In the genomic region with DNA sequence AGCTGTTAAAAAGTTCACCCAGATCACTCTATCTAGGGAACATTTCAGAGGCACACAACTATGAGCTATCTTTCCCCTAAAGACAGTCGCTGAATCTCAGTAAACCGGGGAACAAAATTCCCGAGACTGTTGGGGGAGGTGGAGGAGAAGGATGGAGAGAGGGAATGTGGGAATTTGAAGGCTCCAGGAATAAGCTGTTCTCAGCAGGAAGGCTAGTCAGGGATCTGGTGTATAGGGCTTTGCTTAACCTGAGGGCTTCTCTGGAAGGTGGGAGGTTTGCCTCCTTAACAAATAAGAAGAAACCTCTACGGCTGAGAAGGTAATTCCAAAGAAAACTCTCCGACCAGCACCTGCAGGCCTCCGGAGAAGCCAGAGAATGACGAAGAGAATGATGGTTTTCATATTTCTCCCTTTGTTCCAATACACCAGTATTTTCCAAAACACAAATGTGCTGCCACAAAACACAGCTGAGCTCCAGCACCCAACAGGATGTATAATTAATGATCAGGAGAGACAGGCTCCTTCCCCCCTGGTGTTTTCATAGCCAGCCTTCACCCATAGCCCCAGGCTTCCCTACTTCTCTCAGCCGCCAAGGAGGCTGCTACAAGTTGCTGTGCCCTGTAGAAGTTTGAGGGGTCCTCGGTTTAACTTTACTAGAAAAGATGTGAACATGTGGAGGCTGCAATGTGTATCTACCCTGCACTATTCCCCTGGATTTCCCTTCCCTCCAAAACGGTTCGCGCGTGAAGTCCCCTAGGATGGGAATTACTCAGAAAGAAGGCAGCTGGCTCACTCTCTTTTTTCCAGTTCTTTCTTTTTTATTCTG, we compare ENCODE assay signal across 10 cellular contexts. TPM values are rescaled to one million over a fixed set of nuclear protein-coding genes. Genes with fewer than 3 reads are reported as not detected.
DNase-seq lines count a peak whose midpoint lies in the region; ATAC-seq, FAIRE-seq and TF ChIP-seq lines count a peak whose summit lies in the region.
"Had no signal": no experiment of that assay in that cellular context is flagged by ENCODE, and none has a peak within 500 bp of the region (broad histone marks: within the 10 kb centered on the region; RNA-seq: fewer than 3 reads in every experiment).

No MANE protein-coding gene starts in this region.

- no peaks in the 10 kb centered on the region for H3K79me1 ChIP-seq in H1 (ENCODE audit: low read depth, low read length)

- H4K8ac ChIP-seq in H1 (ENCODE audit: extremely low read depth, insufficient read depth, low read length), result no peak overlapping the region

- peaks cover 0 to 11% of the 10 kb centered on the region in 2 experiments; a peak in 1 of 4 replicates for H3K79me2 ChIP-seq in H1 (ENCODE audit: control insufficient read depth in 1 of 2, insufficient read depth in 2 of 2, low read length in 2 of 2)

- no peak overlapping the region for H4K91ac ChIP-seq in H1 (replicated peaks; ENCODE audit: insufficient read length, low read length)

- no peaks in the 10 kb centered on the region for H3K9me3 ChIP-seq in AG04450 (ENCODE audit: control insufficient read depth, insufficient read depth, low read length)
- no peaks in the 10 kb centered on the region for H3K9me3 ChIP-seq in H1 (ENCODE audit: insufficient read depth in 2 of 2, low read depth in 1 of 2, low read length in 1 of 2)

- peaks cover 0 to 2% of the 10 kb centered on the region in 2 experiments for H4K20me1 ChIP-seq in H1 (replicated peaks in 1 of 2; ENCODE audit: control insufficient read depth in 1 of 2, insufficient read depth in 2 of 2, low read length in 2 of 2)

- no peak overlapping the region for H3K27ac Mint-ChIP-seq in neural crest cell (ENCODE audit: unreplicated experiment)
- H3K27ac Mint-ChIP-seq in CD14-positive monocyte, result no peak overlapping the region

- peaks cover 6 to 16% (median 11%) of the 10 kb centered on the region in 4 experiments for H3K4me1 ChIP-seq in H1 (replicated peaks in 1 of 4; ENCODE audit: control insufficient read depth in 3 of 4, insufficient read depth in 4 of 4, low read length in 3 of 4)

- H2AFZ ChIP-seq in H1 (ENCODE audit: low read length), result no peak overlapping the region

- H2BK5ac ChIP-seq in H1 (ENCODE audit: low read depth, low read length), result no peak overlapping the region

- 0 out of 2 replicates have a peak overlapping the region, but pooled peaks have one; percentile 46 for H2BK15ac ChIP-seq in H1 (ENCODE audit: low read length)

- H3K4me3 ChIP-seq in AG04450 (ENCODE audit: low read depth, low read length) (peak overlapping the region; percentile 91), H1 (ENCODE audit: extremely low read depth in 1 of 4, insufficient read depth in 2 of 4, low read depth in 3 of 4, low read length in 4 of 4) (peak overlapping the region in 3 of 4 experiments; percentile 66 to 86 (median 86); a peak in 5 of 8 replicates)

- peak; percentile 65 for FAIRE-seq in H1 (lab: Jason Lieb, UNC)
- FAIRE-seq: endothelial cell of umbilical vein had no signal

- no peak overlapping the region for H3K23ac ChIP-seq in H1 (ENCODE audit: insufficient read length)

- DNase-seq in AG04450 (ENCODE audit: low read depth, low spot score) (no peak), M059J (ENCODE audit: low read depth) (peak; percentile 44), H1 (ENCODE audit: low read depth in 1 of 2, low spot score in 2 of 2) (no peak), neural crest cell (ENCODE audit: low read depth, low spot score) (no peak), T-helper 1 cell (no peak), CD14-positive monocyte (ENCODE audit: low spot score) (no peak)
- DNase-seq in activated CD4-positive, CD25-positive, alpha-beta regulatory T cell (lab: John Stamatoyannopoulos, UW), result no peak
- DNase-seq: NCI-H1092 treated with DMSO at 0.1 percent for 48 hours had no signal

- no peak overlapping the region for H2BK120ac ChIP-seq in H1 (replicated peaks; ENCODE audit: low read depth, low read length)

- intact Hi-C loops in CD14-positive monocyte (cut with micrococcal nuclease), result no loop called here

- no peak for ATAC-seq in GM21825 (IDR thresholded peaks at IDR 0.05; ENCODE audit: unreplicated experiment)

- H3K27ac ChIP-seq in AG04450 (ENCODE audit: low read depth, low read length) (peak overlapping the region; percentile 21), H1 (ENCODE audit: low read depth, low read length) (no peak overlapping the region)

- TF ChIP-seq EP300 in H1 (IDR thresholded peaks at IDR 0.05; ENCODE audit: borderline replicate concordance in 1 of 2, low read depth in 2 of 2, low read length in 2 of 2), result no peak

- no peak overlapping the region for H3K18ac ChIP-seq in H1 (ENCODE audit: extremely low read depth, low read length)

- no peaks in the 10 kb centered on the region for H3K36me3 ChIP-seq in H1 (ENCODE audit: control insufficient read depth in 2 of 4, insufficient read depth in 4 of 4, low read length in 3 of 4)

- H3K4me2 ChIP-seq in H1 (ENCODE audit: insufficient read depth in 1 of 2, low read depth in 2 of 2, low read length in 2 of 2), result peak overlapping the region; percentile 93 to 96

- WGBS in H1 (ENCODE audit: extremely low coverage in 1 of 2, insufficient coverage in 1 of 2, insufficient read length in 1 of 2, insufficient replicate concordance in 2 of 2, low coverage in 1 of 2, low lambda C conversion rate in 2 of 2, missing lambda C conversion rate in 1 of 2), 2 experiments, result 41% methylated on average over 13 of the region's 13 CpGs; no CpG with 5 or more reads in 1 of the 2 experiments

- no peak overlapping the region for H3K4ac ChIP-seq in H1 (replicated peaks; ENCODE audit: insufficient read length, low read depth, low read length)

- H2BK12ac ChIP-seq in H1 (ENCODE audit: low read depth, low read length), result no peak overlapping the region

- H3K27me3 Mint-ChIP-seq in neural crest cell (ENCODE audit: low read depth) (peaks cover 81% of the 10 kb centered on the region), CD14-positive monocyte (ENCODE audit: low read depth in 3 of 3) (peaks cover 77 to 82% (median 78%) of the 10 kb centered on the region in 3 donors)

- H3K27me3 ChIP-seq in AG04450 (ENCODE audit: control insufficient read depth, insufficient read depth, low read length), result no peaks in the 10 kb centered on the region
- peaks cover 16 to 42% (median 41%) of the 10 kb centered on the region in 4 experiments for H3K27me3 ChIP-seq in H1 (replicated peaks in 1 of 4; ENCODE audit: control insufficient read depth in 3 of 4, extremely low read depth in 1 of 4, insufficient read depth in 3 of 4, low read length in 3 of 4)

- no peak overlapping the region for H2AK5ac ChIP-seq in H1 (ENCODE audit: low read depth, low read length)

- H3K23me2 ChIP-seq in H1 (ENCODE audit: low read depth, low read length), result peaks cover 19% of the 10 kb centered on the region

- POLR2A ChIA-PET in AG04450 (lab: Yijun Ruan, JAX), result interaction anchor here (1.1 kb wide), 1 partner anchor 470 kb away, joined by 3 read pairs; no protein-coding TSS in a partner anchor
- POLR2A ChIA-PET in H1 (lab: Charles Lee; ENCODE audit: partially characterized antibody), result interaction anchor here (0.8 to 1.3 kb wide), 2 partner anchors 12 to 16 kb away, joined by 3 read pairs; no protein-coding TSS in a partner anchor

- H3K9ac ChIP-seq in H1 (replicated peaks in 1 of 4; ENCODE audit: extremely low read depth in 1 of 4, low read depth in 3 of 4, low read length in 3 of 4), result no peak overlapping the region

- H3K9me3 Mint-ChIP-seq in neural crest cell, result no peaks in the 10 kb centered on the region
- peaks cover 0 to 17% (median 8%) of the 10 kb centered on the region in 7 donors for H3K9me3 Mint-ChIP-seq in CD14-positive monocyte

- TF ChIP-seq CTCF in AG04450 (IDR thresholded peaks at IDR 0.05; ENCODE audit: low read depth, low read length) (no peak), H1 (IDR thresholded peaks at IDR 0.05; ENCODE audit: control extremely low read depth in 1 of 3, insufficient read depth in 1 of 3, low read depth in 1 of 3, low read length in 3 of 3) (no peak), neural crest cell (conservative IDR thresholded peaks at IDR 0.05) (no peak), CD14-positive monocyte (IDR thresholded peaks at IDR 0.05) (no peak)

- no peak overlapping the region for H3K14ac ChIP-seq in H1 (ENCODE audit: insufficient read length)

- H3K36me3 Mint-ChIP-seq in neural crest cell (ENCODE audit: low read depth) (peaks cover 2% of the 10 kb centered on the region), CD14-positive monocyte (peaks cover 0 to 7% of the 10 kb centered on the region in 2 donors)

- H3K4me1 Mint-ChIP-seq in neural crest cell (peaks cover 8% of the 10 kb centered on the region), CD14-positive monocyte (peaks cover 12% of the 10 kb centered on the region)

- no peak for TF ChIP-seq POLR2A in H1 (IDR thresholded peaks at IDR 0.05; ENCODE audit: control extremely low read depth in 1 of 2, low read depth in 2 of 2, low read length in 2 of 2)

- H3K4me3 Mint-ChIP-seq in neural crest cell (peak overlapping the region; percentile 87), CD14-positive monocyte (peak overlapping the region in 1 of 2 donors; percentile 98)

- no peak for TF ChIP-seq RAD21 in H1 (IDR thresholded peaks at IDR 0.05 in 1 of 2, conservative IDR thresholded peaks at IDR 0.05 in 1 of 2; ENCODE audit: low read depth in 2 of 2, low read length in 2 of 2)

- no peak overlapping the region for H3K56ac ChIP-seq in H1 (replicated peaks; ENCODE audit: insufficient read length, low read depth, low read length)

- CTCF ChIA-PET in AG04450 (lab: Charles Lee), result interaction anchor here (0.5 to 3.5 kb wide), 5 partner anchors 9 to 470 kb away, joined by 3 to 15 read pairs (median 5); no protein-coding TSS in a partner anchor
- CTCF ChIA-PET in H1 (lab: Charles Lee; ENCODE audit: partially characterized antibody), result interaction anchor here (0.7 to 3.3 kb wide), 19 partner anchors 12 to 461 kb away, joined by 3 to 17 read pairs (median 3); no protein-coding TSS in a partner anchor

- no peak overlapping the region for H2BK20ac ChIP-seq in H1 (ENCODE audit: low read length)

- no peak overlapping the region for H4K5ac ChIP-seq in H1 (ENCODE audit: insufficient read length, low read depth, low read length)

TF ChIP-seq in H1, 55 proteins besides CTCF, POLR2A, EP300 and RAD21 (continues in another document):
- TF ChIP-seq CHD2 (IDR thresholded peaks at IDR 0.05; ENCODE audit: low read length), result no peak

RNA-seq across cellular contexts. Expression of gene KCNMA1, which starts 2.0 kb away (rescaled TPM):
- polyA plus RNA-seq in AG04450 (2011; rRNA removed) (58.8 and 60.0 TPM in 2 replicates), H1 (2011; rRNA removed) (10.2 and 11.3 TPM in 2 replicates), CD14-positive monocyte (1 to 10 TPM in 1 of 2 donors, not detected in 1; 1.0 TPM)
- 120 and 127 TPM in 2 replicates for polyA minus RNA-seq in AG04450 (2011; rRNA and poly(A)+ RNA removed)
- total RNA-seq in M059J (2014; rRNA removed; shearing (Covaris generic)), result 16.1 and 23.3 TPM in 2 replicates
- total RNA-seq in H1 (2021; fragmentation: NEBNext Ultra II Directional; extraction: Animal tissue kit (Norgen Biotek cat#: 25700)), result 9.5 and 11.1 TPM in 2 replicates
- 6.9 TPM for polyA plus RNA-seq in H1 (2011; cell fraction: cytosol; rRNA removed)
- polyA plus RNA-seq in H1 (2011; cell fraction: nucleus; rRNA removed), result 27.2 TPM
- 7.2 to 8.6 TPM (median 8.2 TPM) in 4 replicates for polyA plus RNA-seq in H1 (2012, experiment 1 of 2)
- polyA plus RNA-seq in H1 (2012, experiment 2 of 2), result 3.5 TPM
- polyA plus RNA-seq in H1 (2013, experiment 1 of 2), result 5.2 TPM
- 6.0 TPM for polyA plus RNA-seq in H1 (2013, experiment 2 of 2)
- 36.9 and 38.3 TPM in 2 replicates for polyA minus RNA-seq in H1 (2011; rRNA and poly(A)+ RNA removed)
- polyA minus RNA-seq in H1 (2011; cell fraction: cytosol; rRNA and poly(A)+ RNA removed), result 7.7 TPM
- polyA minus RNA-seq in H1 (2011; cell fraction: nucleus; rRNA and poly(A)+ RNA removed), result 70.8 TPM
- 0.93 and 1.7 TPM in 2 replicates for total RNA-seq in neural crest cell
